In genomic region chr22:39194098-39194497, GRCh38 we compare ENCODE assay signal across 18 cellular contexts.
A peak's percentile ranks its signal among the peaks of the same experiment; 100 is the strongest.
DNase-seq lines count a peak whose midpoint lies in the region; FAIRE-seq and TF ChIP-seq lines count a peak whose summit lies in the region.
"Had no signal": no experiment of that assay in that cellular context is flagged by ENCODE, and none has a peak within 500 bp of the region (broad histone marks: within the 10 kb centered on the region; RNA-seq: fewer than 3 reads in every experiment).

No MANE protein-coding gene starts in this region.

- H3K4me3 ChIP-seq in HEK293 (ENCODE audit: low read depth, low read length): no peak overlapping the region
- H3K4me3 ChIP-seq: A549, GM12878 had no signal

- H3K4me1 ChIP-seq in HEK293 (ENCODE audit: control insufficient read depth, insufficient read depth, low read length): no peaks in the 10 kb centered on the region
- H3K4me1 ChIP-seq: A549, Caco-2 had no signal

- CTCF ChIA-PET in HEK293 (lab: Yijun Ruan, JAX): interaction anchor here (1.4 kb wide), 1 partner anchor 21 kb away, joined by 6 read pairs; no protein-coding TSS in a partner anchor

- no peak for TF ChIP-seq CTCF in HEK293 (tag by site-specific recombination; IDR thresholded peaks at IDR 0.05)

- no peak overlapping the region for H3K27ac ChIP-seq in HEK293 (ENCODE audit: extremely low read depth, low read depth, low read length)
- H3K27ac ChIP-seq: 22Rv1, A549, C4-2B had no signal

- H3K36me3 ChIP-seq in HEK293 (ENCODE audit: control insufficient read depth in 2 of 2, insufficient read depth in 1 of 2, low read length in 2 of 2): no peaks in the 10 kb centered on the region

- no peak for TF ChIP-seq POLR2A in H54 (IDR thresholded peaks at IDR 0.05; ENCODE audit: low read depth, low read length)

- POLR2A ChIA-PET in HEK293 (lab: Yijun Ruan, JAX): interaction anchor here (0.6 kb wide), 1 partner anchor 43 kb away, joined by 3 read pairs; no protein-coding TSS in a partner anchor

- no peaks in the 10 kb centered on the region for H3K9me3 ChIP-seq in HEK293 (ENCODE audit: control insufficient read depth, insufficient read depth, low read depth, low read length)
- H3K9me3 ChIP-seq: A549, Caco-2 had no signal

- DNase-seq in DMS53 (lab: John Stamatoyannopoulos, UW) (peak; percentile 24), DMS53 treated with DMSO at 0.1 percent for 48 hours (lab: John Stamatoyannopoulos, UW; ENCODE audit: unreplicated experiment) (no peak), OCI-M2 (lab: John Stamatoyannopoulos, UW; ENCODE audit: unreplicated experiment) (no peak), H54 (ENCODE audit: insufficient read length, low spot score) (no peak)
- DNase-seq: AML-193; Caco-2; CD4-positive, alpha-beta T cell; DMS79 treated with DMSO at 0.1 percent for 48 hours; GOT3; H9 had no signal

- FAIRE-seq in TTC549 (lab: Jason Lieb, UNC): peak; percentile 46
- peak; percentile 37 for FAIRE-seq in endometrium (lab: Jason Lieb, UNC)
- no peak for FAIRE-seq in H54 (lab: Jason Lieb, UNC)
- FAIRE-seq: A549, D721Med had no signal

TF ChIP-seq in HEK293, 187 proteins besides CTCF, POLR2A, EP300 and RAD21:
- no peak for TF ChIP-seq MEIS1 (CRISPR knock-in tag; IDR thresholded peaks at IDR 0.05; ENCODE audit: borderline replicate concordance)
- no peak for TF ChIP-seq INSM2 (tag by site-specific recombination; IDR thresholded peaks at IDR 0.05)
- no peak for TF ChIP-seq ZSCAN18 (tag by site-specific recombination; IDR thresholded peaks at IDR 0.05)
- no peak for TF ChIP-seq ZNF548 (tag by site-specific recombination; IDR thresholded peaks at IDR 0.05)
- TF ChIP-seq ZNF362 (tag by site-specific recombination; IDR thresholded peaks at IDR 0.05): 0 out of 2 replicates have a peak, but pooled peaks have one; percentile 51
- no peak for TF ChIP-seq ZFP3 (tag by site-specific recombination; IDR thresholded peaks at IDR 0.05; ENCODE audit: low read depth)
- TF ChIP-seq SP3 (tag by site-specific recombination; IDR thresholded peaks at IDR 0.05): no peak
- TF ChIP-seq SETDB1 (IDR thresholded peaks at IDR 0.05; ENCODE audit: insufficient read length, low read length): peak; percentile 75
- TF ChIP-seq ZBTB20 (tag by site-specific recombination; IDR thresholded peaks at IDR 0.05): no peak
- no peak for TF ChIP-seq ZNF660 (tag by site-specific recombination; IDR thresholded peaks at IDR 0.05)
